3 cellular contexts compared by ENCODE assay signal in genomic region chr19:4776436-4777205, GRCh38.
TF ChIP-seq lines count a peak whose summit lies in the region.

No MANE protein-coding gene starts in this region.

TF ChIP-seq in SK-N-SH, 30 proteins besides CTCF, POLR2A, EP300 and RAD21:
- TF ChIP-seq JUND (IDR thresholded peaks at IDR 0.05) (no peak), USF2 (IDR thresholded peaks at IDR 0.05; ENCODE audit: borderline replicate concordance, low read depth, low read length) (no peak), SMC3 (IDR thresholded peaks at IDR 0.05; ENCODE audit: low read depth, low read length) (no peak), RFX5 (IDR thresholded peaks at IDR 0.05; ENCODE audit: low read length) (no peak), RCOR1 (IDR thresholded peaks at IDR 0.05; ENCODE audit: low read length) (no peak), GABPA (IDR thresholded peaks at IDR 0.05; ENCODE audit: low read depth) (no peak), NRF1 (IDR thresholded peaks at IDR 0.05; ENCODE audit: low read depth, low read length) (no peak), TEAD4 (IDR thresholded peaks at IDR 0.05; ENCODE audit: borderline replicate concordance, insufficient read depth) (no peak), POLR2AphosphoS5 (IDR thresholded peaks at IDR 0.05; ENCODE audit: low read depth, low read length) (no peak), ELF1 (IDR thresholded peaks at IDR 0.05) (no peak), SIN3A (IDR thresholded peaks at IDR 0.05; ENCODE audit: borderline replicate concordance, low read depth, low read length) (no peak), EZH2phosphoT487 (IDR thresholded peaks at IDR 0.05; ENCODE audit: borderline replicate concordance, low read depth) (no peak)
TF ChIP-seq in SK-N-SH: peak in this region for 0.

TF ChIP-seq in SK-N-SH treated with all-trans-retinoic acid at 6 μM for 48 hours, 23 proteins besides CTCF, POLR2A, EP300 and RAD21:
- no peak for TF ChIP-seq ZFP3 (CRISPR knock-in tag; IDR thresholded peaks at IDR 0.05)
- TF ChIP-seq PATZ1 (CRISPR knock-in tag; IDR thresholded peaks at IDR 0.05; ENCODE audit: borderline replicate concordance) = no peak
- no peak for TF ChIP-seq ISL1 (CRISPR knock-in tag; IDR thresholded peaks at IDR 0.05)
- no peak for TF ChIP-seq ZC3H10 (CRISPR knock-in tag; IDR thresholded peaks at IDR 0.05)
- no peak for TF ChIP-seq RARB (CRISPR knock-in tag; IDR thresholded peaks at IDR 0.05)
- TF ChIP-seq PPARA (CRISPR knock-in tag; IDR thresholded peaks at IDR 0.05; ENCODE audit: borderline replicate concordance) = no peak
- TF ChIP-seq BACH2 (CRISPR knock-in tag; IDR thresholded peaks at IDR 0.05; ENCODE audit: borderline replicate concordance) = no peak
- TF ChIP-seq GLIS3 (CRISPR knock-in tag; IDR thresholded peaks at IDR 0.05) = no peak
- no peak for TF ChIP-seq ZFP30 (CRISPR knock-in tag; IDR thresholded peaks at IDR 0.05)
- TF ChIP-seq POU6F1 (CRISPR knock-in tag; IDR thresholded peaks at IDR 0.05; ENCODE audit: borderline replicate concordance, low read depth) = no peak
- no peak for TF ChIP-seq TOX (CRISPR knock-in tag; IDR thresholded peaks at IDR 0.05; ENCODE audit: borderline replicate concordance)
- TF ChIP-seq CSRNP3 (CRISPR knock-in tag; IDR thresholded peaks at IDR 0.05) = no peak

TF ChIP-seq in HepG2, 621 proteins besides CTCF, POLR2A, EP300 and RAD21:
- TF ChIP-seq RARA (CRISPR knock-in tag; IDR thresholded peaks at IDR 0.05) (no peak), PATZ1 (CRISPR knock-in tag; IDR thresholded peaks at IDR 0.05) (no peak), RARG (CRISPR knock-in tag; IDR thresholded peaks at IDR 0.05; ENCODE audit: low read depth) (no peak), ZNF331 (CRISPR knock-in tag; IDR thresholded peaks at IDR 0.05) (no peak), PAX8 (CRISPR knock-in tag; IDR thresholded peaks at IDR 0.05; ENCODE audit: borderline replicate concordance) (no peak), ZMYM2 (CRISPR knock-in tag; IDR thresholded peaks at IDR 0.05) (no peak), BATF2 (CRISPR knock-in tag; IDR thresholded peaks at IDR 0.05) (no peak), HIVEP1 (CRISPR knock-in tag; IDR thresholded peaks at IDR 0.05) (no peak), ZNF792 (CRISPR knock-in tag; IDR thresholded peaks at IDR 0.05) (no peak), TEAD2 (CRISPR knock-in tag; IDR thresholded peaks at IDR 0.05) (no peak), GZF1 (CRISPR knock-in tag; IDR thresholded peaks at IDR 0.05) (no peak), MLLT10 (CRISPR knock-in tag; IDR thresholded peaks at IDR 0.05) (no peak), ZSCAN30 (CRISPR knock-in tag; IDR thresholded peaks at IDR 0.05) (no peak), MBD4 (IDR thresholded peaks at IDR 0.05; ENCODE audit: borderline replicate concordance, low read length) (no peak), ZBTB33 (CRISPR knock-in tag; IDR thresholded peaks at IDR 0.05) (no peak), JUND (CRISPR knock-in tag; IDR thresholded peaks at IDR 0.05) (no peak), ZFX (CRISPR knock-in tag; IDR thresholded peaks at IDR 0.05; ENCODE audit: low read depth) (no peak), SIX1 (CRISPR knock-in tag; IDR thresholded peaks at IDR 0.05; ENCODE audit: borderline replicate concordance) (no peak), CREB3 (CRISPR knock-in tag; IDR thresholded peaks at IDR 0.05) (no peak), NFATC3 (CRISPR knock-in tag; IDR thresholded peaks at IDR 0.05) (no peak)
